Comparison of ENCODE assay signal across 1 cellular context in genomic region chr4:109815151-109816081, GRCh38.
TF ChIP-seq lines count a peak whose summit lies in the region.

GAR1 (plus strand) TSS chr4:109815762; CDS start chr4:109816165, 403 bp downstream.

TF ChIP-seq in HepG2, 621 proteins besides CTCF, POLR2A, EP300 and RAD21 (continued from another document and continues in another):
- TF ChIP-seq ZBTB40 (IDR thresholded peaks at IDR 0.05) (peak; percentile 49; the same call in 1 of the 2 replicates), ZBTB40 (CRISPR knock-in tag; IDR thresholded peaks at IDR 0.05) (no peak), RFX3 (CRISPR knock-in tag; IDR thresholded peaks at IDR 0.05) (peak; percentile 78), RBM22 (optimal IDR thresholded peaks at IDR 0.05; ENCODE audit: low read length) (no peak), ERF (CRISPR knock-in tag; IDR thresholded peaks at IDR 0.05) (peak; percentile 75), ZNF768 (CRISPR knock-in tag; IDR thresholded peaks at IDR 0.05) (peak; percentile 55; the same call in 1 of the 2 replicates), GLI4 (CRISPR knock-in tag; IDR thresholded peaks at IDR 0.05; ENCODE audit: borderline replicate concordance) (peak; percentile 87; the same call in 1 of the 2 replicates), ZNF619 (CRISPR knock-in tag; IDR thresholded peaks at IDR 0.05) (peak; percentile 22; the same call in 1 of the 2 replicates), PHF8 (CRISPR knock-in tag; IDR thresholded peaks at IDR 0.05) (peak; percentile 90), ELF4 (CRISPR knock-in tag; IDR thresholded peaks at IDR 0.05; ENCODE audit: borderline replicate concordance) (peak; percentile 26; the same call in 1 of the 2 replicates), FOXJ3 (CRISPR knock-in tag; IDR thresholded peaks at IDR 0.05; ENCODE audit: borderline replicate concordance) (peak; percentile 59; the same call in 1 of the 2 replicates), ZNF552 (CRISPR knock-in tag; IDR thresholded peaks at IDR 0.05; ENCODE audit: borderline replicate concordance) (0 out of 2 replicates have a peak, but pooled peaks have one; percentile 16), ZNF317 (CRISPR knock-in tag; IDR thresholded peaks at IDR 0.05) (peak; percentile 62; the same call in 1 of the 2 replicates), ZBTB38 (CRISPR knock-in tag; IDR thresholded peaks at IDR 0.05) (0 out of 2 replicates have a peak, but pooled peaks have one; percentile 52), ZNF564 (CRISPR knock-in tag; IDR thresholded peaks at IDR 0.05) (peak; percentile 17; the same call in 1 of the 2 replicates), DBP (CRISPR knock-in tag; IDR thresholded peaks at IDR 0.05; ENCODE audit: not compliant biosample characterization) (no peak), CBFB (CRISPR knock-in tag; IDR thresholded peaks at IDR 0.05) (no peak), ZNF362 (CRISPR knock-in tag; IDR thresholded peaks at IDR 0.05; ENCODE audit: borderline replicate concordance) (peak; percentile 19; the same call in 1 of the 2 replicates), ZNF121 (CRISPR knock-in tag; IDR thresholded peaks at IDR 0.05) (0 out of 2 replicates have a peak, but pooled peaks have one; percentile 19), HNF1A (IDR thresholded peaks at IDR 0.05; ENCODE audit: low read depth) (no peak), HNF1A (CRISPR knock-in tag; IDR thresholded peaks at IDR 0.05; ENCODE audit: borderline replicate concordance) (peak; percentile 52; the same call in 1 of the 2 replicates), ZFP91 (CRISPR knock-in tag; IDR thresholded peaks at IDR 0.05; ENCODE audit: borderline replicate concordance) (peak; percentile 76; the same call in 1 of the 2 replicates), ZNF839 (CRISPR knock-in tag; IDR thresholded peaks at IDR 0.05; ENCODE audit: borderline replicate concordance) (peak; percentile 74; the same call in 1 of the 2 replicates), TEAD2 (CRISPR knock-in tag; IDR thresholded peaks at IDR 0.05) (0 out of 2 replicates have a peak, but pooled peaks have one; percentile 19), NCOR1 (IDR thresholded peaks at IDR 0.05; ENCODE audit: borderline replicate concordance, low read length) (peak; percentile 49; the same call in 1 of the 2 replicates)
- TF ChIP-seq, protein P1, sequence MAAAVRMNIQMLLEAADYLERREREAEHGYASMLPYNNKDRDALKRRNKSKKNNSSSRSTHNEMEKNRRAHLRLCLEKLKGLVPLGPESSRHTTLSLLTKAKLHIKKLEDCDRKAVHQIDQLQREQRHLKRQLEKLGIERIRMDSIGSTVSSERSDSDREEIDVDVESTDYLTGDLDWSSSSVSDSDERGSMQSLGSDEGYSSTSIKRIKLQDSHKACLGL (CRISPR knock-in tag; IDR thresholded peaks at IDR 0.05) = peak; percentile 98; the same call in 1 of the 2 replicates
- TF ChIP-seq, protein P2, sequence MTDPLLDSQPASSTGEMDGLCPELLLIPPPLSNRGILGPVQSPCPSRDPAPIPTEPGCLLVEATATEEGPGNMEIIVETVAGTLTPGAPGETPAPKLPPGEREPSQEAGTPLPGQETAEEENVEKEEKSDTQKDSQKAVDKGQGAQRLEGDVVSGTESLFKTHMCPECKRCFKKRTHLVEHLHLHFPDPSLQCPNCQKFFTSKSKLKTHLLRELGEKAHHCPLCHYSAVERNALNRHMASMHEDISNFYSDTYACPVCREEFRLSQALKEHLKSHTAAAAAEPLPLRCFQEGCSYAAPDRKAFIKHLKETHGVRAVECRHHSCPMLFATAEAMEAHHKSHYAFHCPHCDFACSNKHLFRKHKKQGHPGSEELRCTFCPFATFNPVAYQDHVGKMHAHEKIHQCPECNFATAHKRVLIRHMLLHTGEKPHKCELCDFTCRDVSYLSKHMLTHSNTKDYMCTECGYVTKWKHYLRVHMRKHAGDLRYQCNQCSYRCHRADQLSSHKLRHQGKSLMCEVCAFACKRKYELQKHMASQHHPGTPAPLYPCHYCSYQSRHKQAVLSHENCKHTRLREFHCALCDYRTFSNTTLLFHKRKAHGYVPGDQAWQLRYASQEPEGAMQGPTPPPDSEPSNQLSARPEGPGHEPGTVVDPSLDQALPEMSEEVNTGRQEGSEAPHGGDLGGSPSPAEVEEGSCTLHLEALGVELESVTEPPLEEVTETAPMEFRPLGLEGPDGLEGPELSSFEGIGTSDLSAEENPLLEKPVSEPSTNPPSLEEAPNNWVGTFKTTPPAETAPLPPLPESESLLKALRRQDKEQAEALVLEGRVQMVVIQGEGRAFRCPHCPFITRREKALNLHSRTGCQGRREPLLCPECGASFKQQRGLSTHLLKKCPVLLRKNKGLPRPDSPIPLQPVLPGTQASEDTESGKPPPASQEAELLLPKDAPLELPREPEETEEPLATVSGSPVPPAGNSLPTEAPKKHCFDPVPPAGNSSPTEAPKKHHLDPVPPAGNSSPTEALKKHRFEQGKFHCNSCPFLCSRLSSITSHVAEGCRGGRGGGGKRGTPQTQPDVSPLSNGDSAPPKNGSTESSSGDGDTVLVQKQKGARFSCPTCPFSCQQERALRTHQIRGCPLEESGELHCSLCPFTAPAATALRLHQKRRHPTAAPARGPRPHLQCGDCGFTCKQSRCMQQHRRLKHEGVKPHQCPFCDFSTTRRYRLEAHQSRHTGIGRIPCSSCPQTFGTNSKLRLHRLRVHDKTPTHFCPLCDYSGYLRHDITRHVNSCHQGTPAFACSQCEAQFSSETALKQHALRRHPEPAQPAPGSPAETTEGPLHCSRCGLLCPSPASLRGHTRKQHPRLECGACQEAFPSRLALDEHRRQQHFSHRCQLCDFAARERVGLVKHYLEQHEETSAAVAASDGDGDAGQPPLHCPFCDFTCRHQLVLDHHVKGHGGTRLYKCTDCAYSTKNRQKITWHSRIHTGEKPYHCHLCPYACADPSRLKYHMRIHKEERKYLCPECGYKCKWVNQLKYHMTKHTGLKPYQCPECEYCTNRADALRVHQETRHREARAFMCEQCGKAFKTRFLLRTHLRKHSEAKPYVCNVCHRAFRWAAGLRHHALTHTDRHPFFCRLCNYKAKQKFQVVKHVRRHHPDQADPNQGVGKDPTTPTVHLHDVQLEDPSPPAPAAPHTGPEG (CRISPR knock-in tag; IDR thresholded peaks at IDR 0.05) = peak; percentile 74; the same call in 1 of the 2 replicates
